In genomic region chr12:20483776-20484175, GRCh38 we compare ENCODE assay signal across 2 cellular contexts.
TF ChIP-seq lines count a peak whose summit lies in the region.

No MANE protein-coding gene starts in this region.

TF ChIP-seq in SK-N-SH treated with all-trans-retinoic acid at 6 μM for 48 hours, 23 proteins besides CTCF, POLR2A, EP300 and RAD21 (continued from another document):
- no peak for TF ChIP-seq CREB5 (CRISPR knock-in tag; IDR thresholded peaks at IDR 0.05; ENCODE audit: low read depth)
- TF ChIP-seq GLIS3 (CRISPR knock-in tag; IDR thresholded peaks at IDR 0.05), result no peak
- no peak for TF ChIP-seq ZC3H10 (CRISPR knock-in tag; IDR thresholded peaks at IDR 0.05)
- TF ChIP-seq PPARA (CRISPR knock-in tag; IDR thresholded peaks at IDR 0.05; ENCODE audit: borderline replicate concordance), result no peak
- no peak for TF ChIP-seq SNAI2 (CRISPR knock-in tag; IDR thresholded peaks at IDR 0.05)
- TF ChIP-seq TSHZ2 (CRISPR knock-in tag; IDR thresholded peaks at IDR 0.05), result no peak
- no peak for TF ChIP-seq TOX (CRISPR knock-in tag; IDR thresholded peaks at IDR 0.05; ENCODE audit: borderline replicate concordance)
- no peak for TF ChIP-seq TCF4 (CRISPR knock-in tag; IDR thresholded peaks at IDR 0.05; ENCODE audit: borderline replicate concordance)
- TF ChIP-seq ISL1 (CRISPR knock-in tag; IDR thresholded peaks at IDR 0.05), result no peak
- TF ChIP-seq ZFP3 (CRISPR knock-in tag; IDR thresholded peaks at IDR 0.05), result no peak
- no peak for TF ChIP-seq CSDC2 (CRISPR knock-in tag; IDR thresholded peaks at IDR 0.05)
- TF ChIP-seq CSRNP3 (CRISPR knock-in tag; IDR thresholded peaks at IDR 0.05), result no peak

TF ChIP-seq in SK-N-SH, 30 proteins besides CTCF, POLR2A, EP300 and RAD21 (continued from another document):
- TF ChIP-seq USF1 (IDR thresholded peaks at IDR 0.05; ENCODE audit: borderline replicate concordance, low read depth) (no peak), IRF3 (IDR thresholded peaks at IDR 0.05; ENCODE audit: low read depth, low read length) (no peak)
